Comparison of ENCODE assay signal across 22 cellular contexts in the genomic region with DNA sequence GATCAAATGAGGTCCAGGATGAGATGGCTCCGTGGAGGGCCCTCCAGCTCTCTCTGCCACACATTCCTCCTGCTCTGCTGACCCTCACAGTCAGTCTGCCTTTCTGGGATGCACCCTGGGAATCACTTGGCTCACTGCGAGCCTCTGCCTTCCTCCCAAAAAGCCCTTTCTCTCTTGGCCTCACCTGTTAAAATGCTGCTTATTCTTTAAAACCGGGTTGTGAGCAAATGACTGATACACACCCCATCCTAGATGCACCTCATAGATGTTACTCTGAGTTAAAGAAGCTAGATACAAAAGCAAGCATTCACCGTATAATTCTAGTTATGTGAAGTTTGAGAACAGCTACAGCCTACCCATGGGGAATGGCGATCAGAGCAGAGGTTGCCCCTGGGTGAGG.
"Had no signal": no experiment of that assay in that cellular context is flagged by ENCODE, and none has a peak within 500 bp of the region (broad histone marks: within the 10 kb centered on the region; RNA-seq: fewer than 3 reads in every experiment).

No MANE protein-coding gene starts in this region.

- H3K27ac ChIP-seq: colonic mucosa, epithelial cell of prostate, esophagus squamous epithelium, gastrocnemius medialis, heart right ventricle, left lung, lower lobe of right lung had no signal

- H3K4me1 ChIP-seq: colonic mucosa, esophagus squamous epithelium, gastrocnemius medialis, heart right ventricle, left lung, lower lobe of right lung had no signal

- H3K36me3 ChIP-seq: colonic mucosa, esophagus squamous epithelium, gastrocnemius medialis, heart right ventricle, left lung, lower lobe of right lung had no signal

- H3K4me3 Mint-ChIP-seq: dendritic cell treated with granulocyte-macrophage colony-stimulating factor and Interleukin-4, amounts not matched to agents 40 ng/mL and 50 ng/mL, for 4 days; effector memory CD8-positive, alpha-beta T cell; endodermal cell; mesothelial cell of epicardium had no signal

- H3K27me3 ChIP-seq: colonic mucosa, esophagus squamous epithelium, gastrocnemius medialis, heart right ventricle, left lung had no signal

- H3K4me3 ChIP-seq: colonic mucosa, esophagus squamous epithelium, gastrocnemius medialis, heart right ventricle, left lung, lower lobe of right lung, mucosa of descending colon had no signal

- H3K9me3 Mint-ChIP-seq: dendritic cell treated with granulocyte-macrophage colony-stimulating factor and Interleukin-4, amounts not matched to agents 40 ng/mL and 50 ng/mL, for 4 days; effector memory CD8-positive, alpha-beta T cell; endodermal cell had no signal

- H3K36me3 Mint-ChIP-seq: mesothelial cell of epicardium had no signal

- ATAC-seq: effector memory CD8-positive, alpha-beta T cell; gastrocnemius medialis; heart right ventricle; left cardiac atrium; left lung; left ventricle myocardium superior; lower lobe of right lung; mucosa of descending colon had no signal

- H3K27ac Mint-ChIP-seq: dendritic cell treated with granulocyte-macrophage colony-stimulating factor and Interleukin-4, amounts not matched to agents 40 ng/mL and 50 ng/mL, for 4 days; effector memory CD8-positive, alpha-beta T cell; endodermal cell; mesothelial cell of epicardium had no signal

- H3K27me3 Mint-ChIP-seq: dendritic cell treated with granulocyte-macrophage colony-stimulating factor and Interleukin-4, amounts not matched to agents 40 ng/mL and 50 ng/mL, for 4 days had no signal

- DNase-seq: colonic mucosa; cortex of kidney; effector CD8-positive, alpha-beta T cell; effector memory CD8-positive, alpha-beta T cell; endodermal cell; erythroblast; esophagus squamous epithelium; foreskin fibroblast; foreskin melanocyte; gastrocnemius medialis; glutamatergic neuron; heart right ventricle; hippocampal formation; left cardiac atrium; left lung; left ventricle myocardium superior; lower lobe of right lung; mesenchymal stem cell; mucosa of descending colon had no signal

- H3K9me3 ChIP-seq: colonic mucosa, esophagus squamous epithelium, gastrocnemius medialis, heart right ventricle, left lung, lower lobe of right lung, mucosa of descending colon had no signal
